In the genomic region with DNA sequence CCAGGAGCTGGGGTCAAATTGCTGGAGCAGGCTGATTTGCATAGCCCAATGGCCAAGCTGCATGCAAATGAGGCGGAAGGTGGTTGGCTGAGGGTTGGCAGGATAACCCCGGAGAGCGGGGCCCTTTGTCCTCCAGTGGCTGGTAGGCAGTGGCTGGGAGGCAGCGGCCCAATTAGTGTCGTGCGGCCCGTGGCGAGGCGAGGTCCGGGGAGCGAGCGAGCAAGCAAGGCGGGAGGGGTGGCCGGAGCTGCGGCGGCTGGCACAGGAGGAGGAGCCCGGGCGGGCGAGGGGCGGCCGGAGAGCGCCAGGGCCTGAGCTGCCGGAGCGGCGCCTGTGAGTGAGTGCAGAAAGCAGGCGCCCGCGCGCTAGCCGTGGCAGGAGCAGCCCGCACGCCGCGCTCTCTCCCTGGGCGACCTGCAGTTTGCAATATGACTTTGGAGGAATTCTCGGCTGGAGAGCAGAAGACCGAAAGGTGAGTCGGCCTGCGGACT, we compare ENCODE assay signal across 8 cellular contexts. TPM values are rescaled to one million over a fixed set of nuclear protein-coding genes. Genes with fewer than 3 reads are reported as not detected.
DNase-seq lines count a peak whose midpoint lies in the region; ATAC-seq, FAIRE-seq and TF ChIP-seq lines count a peak whose summit lies in the region.

A gene with protein sequence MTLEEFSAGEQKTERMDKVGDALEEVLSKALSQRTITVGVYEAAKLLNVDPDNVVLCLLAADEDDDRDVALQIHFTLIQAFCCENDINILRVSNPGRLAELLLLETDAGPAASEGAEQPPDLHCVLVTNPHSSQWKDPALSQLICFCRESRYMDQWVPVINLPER (plus strand): TSS at position 135 of the 491 bp plus-strand sequence. CDS start 294 bp downstream, at position 429.

- no peak for FAIRE-seq in D721Med (lab: Jason Lieb, UNC)

- ATAC-seq in GM21526 (IDR thresholded peaks at IDR 0.05; ENCODE audit: low FRiP score, unreplicated experiment): peak; percentile 91

- TF ChIP-seq CTCF in D721Med (IDR thresholded peaks at IDR 0.05; ENCODE audit: insufficient read depth, missing control alignments) (no peak), OCI-LY7 (conservative IDR thresholded peaks at IDR 0.05; ENCODE audit: low read length) (no peak)

- peak; percentile 85 for DNase-seq in D721Med (ENCODE audit: insufficient read length, low spot score)
- DNase-seq in HuH-7.5 (ENCODE audit: low spot score): peak; percentile 83
- peak; percentile 99 for DNase-seq in OCI-LY7 (ENCODE audit: low spot score)
- peak; percentile 81 for DNase-seq in activated T-cell treated with anti-CD3 and anti-CD28 coated beads for 1 hour (ENCODE audit: low read depth)
- DNase-seq in epidermal melanocyte (ENCODE audit: insufficient read length, low spot score): peak; percentile 95
- DNase-seq in stimulated activated CD8-positive, alpha-beta memory T cell treated with anti-CD3 and anti-CD28 coated beads, Interleukin-4, amount 100 ng/mL, for 24 hours (ENCODE audit: low read depth): peak; percentile 89

- H2AFZ ChIP-seq in OCI-LY7 (ENCODE audit: low read length): peak within 1 kb of the TSS; percentile 65

- no peaks in the 10 kb centered on the region for H3K9me2 ChIP-seq in OCI-LY7 (ENCODE audit: insufficient read depth, low read length)

- H3K4me2 ChIP-seq in OCI-LY7 (ENCODE audit: low read length): peak within 1 kb of the TSS; percentile 89

- no TSS peak for BruUV-seq in OCI-LY7 (replicated peaks; lab: Mats Ljungman, UMichigan)

- peaks cover 48% of the 10 kb centered on the region for H3K36me3 ChIP-seq in OCI-LY7 (ENCODE audit: insufficient read depth, low read length)

- H3K79me2 ChIP-seq in OCI-LY7 (ENCODE audit: insufficient read depth, low read depth, low read length): peaks cover 32% of the 10 kb centered on the region

- CTCF ChIA-PET in OCI-LY7 (lab: Charles Lee; ENCODE audit: unreplicated experiment): interaction anchor here (0.6 to 1.9 kb wide), 11 partner anchors 8 to 253 kb away, joined by 3 to 19 read pairs (median 5); no protein-coding TSS in a partner anchor

- peaks cover 22% of the 10 kb centered on the region for H4K20me1 ChIP-seq in OCI-LY7 (ENCODE audit: insufficient read depth, low read length)

- no peaks in the 10 kb centered on the region for H3K27me3 ChIP-seq in mononuclear cell (ENCODE audit: insufficient read depth, low read length)

- H3K4me1 ChIP-seq in OCI-LY7 (ENCODE audit: insufficient read depth, low read length, poor library complexity, severe bottlenecking) (peaks cover 48% of the 10 kb centered on the region), mononuclear cell (ENCODE audit: insufficient read depth, low read length) (peaks cover 50% of the 10 kb centered on the region)

- H3K9me3 ChIP-seq in OCI-LY7 (ENCODE audit: low read length) (no peaks in the 10 kb centered on the region), mononuclear cell (ENCODE audit: low read depth, low read length) (no peaks in the 10 kb centered on the region)

- POLR2A ChIA-PET in OCI-LY7 (lab: Charles Lee): interaction anchor here (0.6 to 7.7 kb wide), 36 partner anchors 9 to 920 kb away, joined by 3 to 123 read pairs (median 4); no protein-coding TSS in a partner anchor

- H3K4me3 ChIP-seq in OCI-LY7 (ENCODE audit: low read depth, low read length, poor library complexity, severe bottlenecking) (peak within 1 kb of the TSS; percentile 86), mononuclear cell (ENCODE audit: low read length) (peak within 1 kb of the TSS; percentile 76)

- intact Hi-C loops in OCI-LY7 (cut with micrococcal nuclease; ENCODE audit: unreplicated experiment): loop anchor here (1.0 to 10.0 kb wide), 4 partner anchors 51 to 760 kb away; a partner anchor contains a TSS

- H3K27ac ChIP-seq in OCI-LY7 (ENCODE audit: low read depth, low read length, poor library complexity, severe bottlenecking): peak within 1 kb of the TSS; percentile 57

RNA-seq across cellular contexts. Expression of the gene that starts here (rescaled TPM):
- total RNA-seq in OCI-LY7 (2014; rRNA removed; shearing (Covaris generic)): 46.8 and 60.7 TPM in 2 replicates
- 48.6 and 54.9 TPM in 2 replicates for total RNA-seq in OCI-LY7 (2022)
- total RNA-seq in mononuclear cell: 38.1 TPM

Comparison
In these comparisons a context has a peak if more than half of its experiments do, and no peak if none do; other contexts are left out.
1. Peak in every context shown above with its lines: DNase-seq, ATAC-seq, H3K4me3 ChIP-seq and H3K27ac ChIP-seq.